8 cellular contexts compared by ENCODE assay signal in genomic region chr10:103584216-103585010, GRCh38.
A peak's percentile ranks its signal among the peaks of the same experiment; 100 is the strongest.
DNase-seq lines count a peak whose midpoint lies in the region; ATAC-seq and TF ChIP-seq lines count a peak whose summit lies in the region.

No MANE protein-coding gene starts in this region.

- peak; percentile 82 for ATAC-seq in activated CD8-positive, alpha-beta memory T cell treated with anti-CD3 and anti-CD28 coated beads, Interleukin-2, amount 10 ng/mL, durations not matched to agents 7 days and 5 days
- ATAC-seq in HG03342 (IDR thresholded peaks at IDR 0.05; ENCODE audit: unreplicated experiment) (no peak), GM21737 (IDR thresholded peaks at IDR 0.05; ENCODE audit: unreplicated experiment) (no peak)

- no peak for DNase-seq in HFF-Myc (ENCODE audit: extremely low read depth, low read depth)
- peak; percentile 83 for DNase-seq in activated CD8-positive, alpha-beta memory T cell treated with anti-CD3 and anti-CD28 coated beads, Interleukin-2, amount 10 ng/mL, durations not matched to agents 7 days and 5 days
- DNase-seq in fibroblast of villous mesenchyme (ENCODE audit: low read depth): no peak
- peak; percentile 47 to 61 for DNase-seq in stimulated activated CD4-positive, alpha-beta T cell treated with anti-CD3 and anti-CD28 coated beads, Interleukin-15, amount 100 ng/mL, for 48 hours (ENCODE audit: low read depth in 2 of 2)
- no peak for DNase-seq in DMS79 treated with DMSO at 0.1 percent for 48 hours (lab: John Stamatoyannopoulos, UW)
- no peak for DNase-seq in COLO829 (ENCODE audit: low spot score)

- peak overlapping the region; percentile 79 for H3K4me3 Mint-ChIP-seq in activated CD8-positive, alpha-beta memory T cell treated with anti-CD3 and anti-CD28 coated beads, Interleukin-2, amount 10 ng/mL, durations not matched to agents 7 days and 5 days

- CTCF ChIA-PET in activated CD8-positive, alpha-beta memory T cell treated with anti-CD3 and anti-CD28 coated beads, Interleukin-2, amount 10 ng/mL, durations not matched to agents 7 days and 5 days (lab: Charles Lee): interaction anchor here (0.7 to 3.4 kb wide), 4 partner anchors 9 to 109 kb away, joined by 3 to 13 read pairs (median 8); no protein-coding TSS in a partner anchor

- peaks cover 10% of the 10 kb centered on the region for H3K27me3 Mint-ChIP-seq in activated CD8-positive, alpha-beta memory T cell treated with anti-CD3 and anti-CD28 coated beads, Interleukin-2, amount 10 ng/mL, durations not matched to agents 7 days and 5 days

- TF ChIP-seq CTCF in HFF-Myc (IDR thresholded peaks at IDR 0.05; ENCODE audit: low read depth, low read length, missing control alignments) (no peak), fibroblast of villous mesenchyme (IDR thresholded peaks at IDR 0.05; ENCODE audit: insufficient read depth, low read depth, low read length) (no peak)

- H3K4me3 ChIP-seq in HFF-Myc (replicated peaks; ENCODE audit: low read depth, low read length) (peak overlapping the region; percentile 22; the same call in 1 of the 2 replicates), fibroblast of villous mesenchyme (ENCODE audit: low read depth, low read length) (peak overlapping the region; percentile 28)

- H3K27ac Mint-ChIP-seq in activated CD8-positive, alpha-beta memory T cell treated with anti-CD3 and anti-CD28 coated beads, Interleukin-2, amount 10 ng/mL, durations not matched to agents 7 days and 5 days: peak overlapping the region; percentile 84

- H3K9me3 Mint-ChIP-seq in activated CD8-positive, alpha-beta memory T cell treated with anti-CD3 and anti-CD28 coated beads, Interleukin-2, amount 10 ng/mL, durations not matched to agents 7 days and 5 days (ENCODE audit: low read depth): no peaks in the 10 kb centered on the region

- no peaks in the 10 kb centered on the region for H3K36me3 Mint-ChIP-seq in activated CD8-positive, alpha-beta memory T cell treated with anti-CD3 and anti-CD28 coated beads, Interleukin-2, amount 10 ng/mL, durations not matched to agents 7 days and 5 days

- peaks cover 26% of the 10 kb centered on the region for H3K4me1 Mint-ChIP-seq in activated CD8-positive, alpha-beta memory T cell treated with anti-CD3 and anti-CD28 coated beads, Interleukin-2, amount 10 ng/mL, durations not matched to agents 7 days and 5 days

Comparison
In these comparisons a context has a peak if more than half of its experiments do, and no peak if none do; other contexts are left out.
1. DNase-seq: peak in activated CD8-positive, alpha-beta memory T cell treated with anti-CD3 and anti-CD28 coated beads, Interleukin-2, amount 10 ng/mL, durations not matched to agents 7 days and 5 days (single experiment) and stimulated activated CD4-positive, alpha-beta T cell treated with anti-CD3 and anti-CD28 coated beads, Interleukin-15, amount 100 ng/mL, for 48 hours (2 of 2); none in HFF-Myc (single experiment), fibroblast of villous mesenchyme (single experiment), DMS79 treated with DMSO at 0.1 percent for 48 hours (single experiment) and COLO829 (single experiment).